27 cellular contexts compared by ENCODE assay signal in the genomic region with DNA sequence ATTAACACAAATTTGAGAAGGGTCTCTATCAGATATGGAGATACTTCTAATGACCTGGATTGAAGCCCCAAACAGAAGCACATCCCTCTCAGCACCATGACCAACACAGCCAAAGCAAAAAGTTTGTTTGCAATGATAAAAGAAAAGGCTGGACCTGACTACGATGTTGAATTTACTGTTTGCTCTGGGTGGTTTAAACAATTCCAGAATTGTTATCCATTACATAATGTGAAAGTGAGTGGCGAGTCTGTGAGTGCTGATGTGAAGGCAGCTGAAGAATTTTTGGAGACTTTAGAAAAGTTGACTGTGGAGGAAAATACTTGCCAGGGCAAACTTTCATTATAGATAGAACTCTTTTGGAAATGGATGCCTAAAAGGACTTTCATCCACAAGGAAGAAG. TPM values are rescaled to one million over a fixed set of nuclear protein-coding genes. Genes with fewer than 3 reads are reported as not detected.
"Had no signal": no experiment of that assay in that cellular context is flagged by ENCODE, and none has a peak within 500 bp of the region (broad histone marks: within the 10 kb centered on the region; RNA-seq: fewer than 3 reads in every experiment).

No MANE protein-coding gene starts in this region.

- H3K4me2 ChIP-seq: hepatocyte, neural progenitor cell had no signal

- H3K27me3 ChIP-seq: neural progenitor cell, ovary, right atrium auricular region had no signal

- H3K9me3 Mint-ChIP-seq: natural killer cell treated with Interleukin-12 subunit alpha and Interleukin-12 subunit beta and Interleukin-15 and Interleukin-18, amount 100 ng/mL, for 72 hours; neural progenitor cell had no signal

- H3K36me3 ChIP-seq: left ventricle myocardium inferior, lower lobe of right lung, neural progenitor cell, ovary, right atrium auricular region, stomach, thoracic aorta, transverse colon had no signal

- H3K27ac Mint-ChIP-seq: natural killer cell treated with Interleukin-12 subunit alpha and Interleukin-12 subunit beta and Interleukin-15 and Interleukin-18, amount 100 ng/mL, for 72 hours; neural progenitor cell had no signal

- DNase-seq: effector CD4-positive, alpha-beta T cell; foreskin melanocyte; head of caudate nucleus; kidney; left cardiac atrium; left ventricle myocardium inferior; lower lobe of right lung; mesenchymal stem cell; midbrain; nucleus accumbens; ovary; small intestine; stimulated activated CD4-positive, alpha-beta T cell treated with anti-CD3 and anti-CD28 coated beads, Interleukin-12 subunit alpha, Interleukin-12 subunit beta, amount 100 ng/mL, for 4 hours; stimulated activated naive CD4-positive, alpha-beta T cell; stomach; substantia nigra; transverse colon had no signal

- H3K79me2 ChIP-seq: hepatocyte had no signal

- ATAC-seq: left cardiac atrium; lower lobe of right lung; natural killer cell treated with Interleukin-12 subunit alpha and Interleukin-12 subunit beta and Interleukin-15 and Interleukin-18, amount 100 ng/mL, for 72 hours had no signal

- H3K27ac ChIP-seq: coronary artery, hepatocyte, left ventricle myocardium inferior, lower lobe of right lung, neural progenitor cell, ovary, right atrium auricular region, stomach, thoracic aorta, transverse colon had no signal

- H3K4me3 ChIP-seq: coronary artery, hepatocyte, left ventricle myocardium inferior, lower lobe of right lung, neural progenitor cell, ovary, right atrium auricular region, stomach, thoracic aorta, transverse colon had no signal

- H3K4me3 Mint-ChIP-seq: natural killer cell treated with Interleukin-12 subunit alpha and Interleukin-12 subunit beta and Interleukin-15 and Interleukin-18, amount 100 ng/mL, for 72 hours; neural progenitor cell had no signal

- H3K36me3 Mint-ChIP-seq: natural killer cell treated with Interleukin-12 subunit alpha and Interleukin-12 subunit beta and Interleukin-15 and Interleukin-18, amount 100 ng/mL, for 72 hours; neural progenitor cell had no signal

- H3K4me1 Mint-ChIP-seq: neural progenitor cell had no signal

- H3K9me3 ChIP-seq: left ventricle myocardium inferior, lower lobe of right lung, ovary, right atrium auricular region, stomach, thoracic aorta, transverse colon had no signal

- H3K9ac ChIP-seq: neural progenitor cell had no signal

- H3K4me1 ChIP-seq: left ventricle myocardium inferior, lower lobe of right lung, neural progenitor cell, right atrium auricular region, stomach, transverse colon had no signal

- H2AFZ ChIP-seq: hepatocyte, neural progenitor cell had no signal

RNA-seq across cellular contexts. Expression of a gene that starts 17.4 kb away (rescaled TPM):
- total RNA-seq: dermis microvascular lymphatic vessel endothelial cell, esophagus mucosa, kidney, left cardiac atrium, left ventricle myocardium inferior, lower lobe of right lung, posterior vena cava, right atrium auricular region, stomach, ureter had no signal
- polyA plus RNA-seq: ovary had no signal

RNA-seq across cellular contexts. Expression of a gene that starts 34.8 kb away (rescaled TPM):
- total RNA-seq: esophagus mucosa; hepatocyte; kidney; left ventricle myocardium inferior; lower lobe of right lung; natural killer cell treated with Interleukin-12 subunit alpha and Interleukin-12 subunit beta and Interleukin-15 and Interleukin-18, amount 100 ng/mL, for 72 hours; posterior vena cava; right atrium auricular region; transverse colon; ureter had no signal
- polyA plus RNA-seq: hepatocyte had no signal
